1 cellular context compared by ENCODE assay signal in the genomic region with DNA sequence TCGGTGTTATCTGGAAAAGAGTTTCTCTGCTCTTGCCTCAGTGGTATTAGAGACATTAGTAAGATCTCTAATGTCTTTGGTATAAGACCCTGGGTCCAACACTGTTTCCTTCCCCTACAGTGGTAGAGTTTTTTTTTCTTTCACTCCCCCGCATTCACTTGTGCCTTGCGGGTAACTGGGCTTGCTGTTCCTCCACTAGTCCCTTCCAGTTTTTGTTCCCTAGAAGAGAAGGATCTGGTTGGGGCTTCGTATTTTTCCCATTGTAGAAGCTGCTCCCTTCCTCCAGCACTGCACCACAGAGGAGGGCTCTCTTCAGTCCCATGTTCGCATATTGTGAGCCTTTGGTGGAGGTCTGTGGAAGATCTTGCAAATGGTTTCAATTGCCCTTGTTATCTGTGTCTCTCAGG.
A peak's percentile ranks its signal among the peaks of the same experiment; 100 is the strongest.
TF ChIP-seq lines count a peak whose summit lies in the region.

No MANE protein-coding gene starts in this region.

TF ChIP-seq in K562, 482 proteins besides CTCF, POLR2A, EP300 and RAD21 (continued from another document):
- TF ChIP-seq ZNF318 (IDR thresholded peaks at IDR 0.05; ENCODE audit: borderline replicate concordance in 1 of 2, low read depth in 1 of 2) = no peak
- TF ChIP-seq SRSF3 (IDR thresholded peaks at IDR 0.05; ENCODE audit: insufficient read depth, low read length) = no peak
- peak; percentile 56; the same call in 1 of the 2 replicates for TF ChIP-seq ARID1B (IDR thresholded peaks at IDR 0.05)
- no peak for TF ChIP-seq ZMIZ1 (IDR thresholded peaks at IDR 0.05; ENCODE audit: low read depth in 2 of 2, low read length in 2 of 2)
- TF ChIP-seq TRIM24 (IDR thresholded peaks at IDR 0.05) = 0 out of 4 replicates have a peak, but pooled peaks of 1 of the 2 experiments have one; percentile 8
- TF ChIP-seq SMARCE1 (IDR thresholded peaks at IDR 0.05) = 0 out of 2 replicates have a peak, but pooled peaks have one; percentile 28
- TF ChIP-seq ETS1 (conservative IDR thresholded peaks at IDR 0.05; ENCODE audit: control insufficient read depth, low read depth, low read length) = no peak
